Comparison of ENCODE assay signal across 18 cellular contexts in the genomic region with DNA sequence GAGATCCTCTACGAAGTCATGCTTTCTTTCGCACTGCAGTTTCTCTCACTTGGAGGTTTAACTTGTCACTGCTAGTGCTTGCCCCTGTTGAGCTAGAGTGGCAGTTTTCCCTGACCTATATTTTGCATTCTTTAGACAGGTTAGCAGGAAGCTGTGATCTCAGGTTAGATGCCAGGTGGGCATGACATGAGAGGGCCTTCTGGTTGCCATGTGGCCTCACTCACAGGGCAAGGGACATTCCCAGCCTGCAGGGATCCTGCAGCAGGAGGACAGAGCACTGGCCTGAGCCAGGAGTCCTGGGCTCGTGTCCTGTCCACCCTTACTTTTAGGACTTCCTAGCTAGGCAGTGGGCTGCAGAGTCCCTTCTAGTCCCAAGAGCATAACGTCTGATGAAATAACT. TPM values are rescaled to one million over a fixed set of nuclear protein-coding genes. Genes with fewer than 3 reads are reported as not detected.
A peak's percentile ranks its signal among the peaks of the same experiment; 100 is the strongest.
DNase-seq lines count a peak whose midpoint lies in the region; ATAC-seq and TF ChIP-seq lines count a peak whose summit lies in the region.
"Had no signal": no experiment of that assay in that cellular context is flagged by ENCODE, and none has a peak within 500 bp of the region (broad histone marks: within the 10 kb centered on the region; RNA-seq: fewer than 3 reads in every experiment).

No MANE protein-coding gene starts in this region.

- intact Hi-C loops in activated CD4-positive, alpha-beta T cell treated with anti-CD3 and anti-CD28 coated beads for 36 hours (cut with DNase I, micrococcal nuclease), result no loop called here
- intact Hi-C loops in body of pancreas (cut with DNase I), result no loop called here

- peak overlapping the region; percentile 21 for H3K27ac Mint-ChIP-seq in activated CD4-positive, alpha-beta T cell treated with anti-CD3 and anti-CD28 coated beads, Interleukin-2, amount 10 ng/mL, durations not matched to agents 7 days and 5 days
- no peak overlapping the region for H3K27ac Mint-ChIP-seq in activated CD4-positive, alpha-beta T cell treated with anti-CD3 and anti-CD28 coated beads for 36 hours
- peak overlapping the region; percentile 57 for H3K27ac Mint-ChIP-seq in neural crest cell (ENCODE audit: unreplicated experiment)
- H3K27ac Mint-ChIP-seq: CD4-positive, alpha-beta T cell had no signal

- no peak overlapping the region for H3K4me3 ChIP-seq in body of pancreas
- H3K4me3 ChIP-seq in thymus (ENCODE audit: low read length), result no peak overlapping the region
- H3K4me3 ChIP-seq: BLaER1 treated with 17β-estradiol and CSF1 and Interleukin-3, amounts not matched to agents 10 nM and 100 nM had no signal

- TF ChIP-seq POLR2A in body of pancreas (IDR thresholded peaks at IDR 0.05), result no peak

- TF ChIP-seq CTCF in body of pancreas (IDR thresholded peaks at IDR 0.05), result no peak
- TF ChIP-seq CTCF in neural crest cell (conservative IDR thresholded peaks at IDR 0.05), result no peak

- peaks cover 6% of the 10 kb centered on the region for H3K36me3 Mint-ChIP-seq in activated CD4-positive, alpha-beta T cell treated with anti-CD3 and anti-CD28 coated beads, Interleukin-2, amount 10 ng/mL, durations not matched to agents 7 days and 5 days (ENCODE audit: low read depth)
- peaks cover 2% of the 10 kb centered on the region for H3K36me3 Mint-ChIP-seq in activated CD4-positive, alpha-beta T cell treated with anti-CD3 and anti-CD28 coated beads for 36 hours (ENCODE audit: low read depth)
- peaks cover 4% of the 10 kb centered on the region for H3K36me3 Mint-ChIP-seq in neural crest cell (ENCODE audit: low read depth)

- H3K27me3 Mint-ChIP-seq in activated CD4-positive, alpha-beta T cell treated with anti-CD3 and anti-CD28 coated beads, Interleukin-2, amount 10 ng/mL, durations not matched to agents 7 days and 5 days, result no peaks in the 10 kb centered on the region
- no peaks in the 10 kb centered on the region for H3K27me3 Mint-ChIP-seq in activated CD4-positive, alpha-beta T cell treated with anti-CD3 and anti-CD28 coated beads for 36 hours
- H3K27me3 Mint-ChIP-seq in neural crest cell (ENCODE audit: low read depth), result no peaks in the 10 kb centered on the region
- H3K27me3 Mint-ChIP-seq: CD4-positive, alpha-beta T cell had no signal

- WGBS in body of pancreas, 2 donors, result 46 to 53% methylated on average over 4 of the region's 4 CpGs
- 96% methylated on average over 4 of the region's 4 CpGs for WGBS in thymus

- peaks cover 0 to 2% of the 10 kb centered on the region in 2 donors for H3K36me3 ChIP-seq in body of pancreas (replicated peaks in 1 of 2; ENCODE audit: insufficient read depth in 1 of 2, low read depth in 2 of 2)
- H3K36me3 ChIP-seq in thymus (ENCODE audit: control insufficient read depth, insufficient read depth), result peaks cover 10% of the 10 kb centered on the region

- CTCF ChIA-PET in activated CD4-positive, alpha-beta T cell treated with anti-CD3 and anti-CD28 coated beads, Interleukin-2, amount 10 ng/mL, durations not matched to agents 7 days and 5 days (lab: Charles Lee), result no interaction called here
- CTCF ChIA-PET in activated CD4-positive, alpha-beta T cell treated with anti-CD3 and anti-CD28 coated beads for 36 hours (lab: Charles Lee), result no interaction called here

- no peak overlapping the region for H3K4me3 Mint-ChIP-seq in activated CD4-positive, alpha-beta T cell treated with anti-CD3 and anti-CD28 coated beads, Interleukin-2, amount 10 ng/mL, durations not matched to agents 7 days and 5 days
- no peak overlapping the region for H3K4me3 Mint-ChIP-seq in activated CD4-positive, alpha-beta T cell treated with anti-CD3 and anti-CD28 coated beads for 36 hours
- H3K4me3 Mint-ChIP-seq in neural crest cell, result no peak overlapping the region
- H3K4me3 Mint-ChIP-seq: CD4-positive, alpha-beta T cell had no signal

- H3K9me3 ChIP-seq in body of pancreas, result no peaks in the 10 kb centered on the region
- no peaks in the 10 kb centered on the region for H3K9me3 ChIP-seq in thymus (ENCODE audit: control insufficient read depth)

- no peak for DNase-seq in activated CD4-positive, alpha-beta T cell treated with anti-CD3 and anti-CD28 coated beads, Interleukin-2, amount 10 ng/mL, durations not matched to agents 7 days and 5 days
- DNase-seq in activated CD4-positive, alpha-beta T cell treated with anti-CD3 and anti-CD28 coated beads for 36 hours, result no peak
- peak; percentile 36 to 76 (median 60) for DNase-seq in body of pancreas
- no peak for DNase-seq in neural crest cell (ENCODE audit: low read depth, low spot score)
- DNase-seq in stimulated activated CD4-positive, alpha-beta T cell treated with anti-CD3 and anti-CD28 coated beads, Interleukin-4, amount 100 ng/mL, for 4 hours, result no peak
- DNase-seq: ACHN; Calu3; CD4-positive, alpha-beta T cell; DMS 273 treated with DMSO at 0.1 percent for 48 hours; DMS79 treated with DMSO at 0.1 percent for 48 hours; EL; GDM1; IMR-90 had no signal

- no peaks in the 10 kb centered on the region for H3K4me1 Mint-ChIP-seq in activated CD4-positive, alpha-beta T cell treated with anti-CD3 and anti-CD28 coated beads, Interleukin-2, amount 10 ng/mL, durations not matched to agents 7 days and 5 days
- no peaks in the 10 kb centered on the region for H3K4me1 Mint-ChIP-seq in activated CD4-positive, alpha-beta T cell treated with anti-CD3 and anti-CD28 coated beads for 36 hours
- H3K4me1 Mint-ChIP-seq in neural crest cell, result peaks cover 10% of the 10 kb centered on the region

- POLR2A ChIA-PET in activated CD4-positive, alpha-beta T cell treated with anti-CD3 and anti-CD28 coated beads, Interleukin-2, amount 10 ng/mL, durations not matched to agents 7 days and 5 days (lab: Charles Lee), result no interaction called here
- POLR2A ChIA-PET in activated CD4-positive, alpha-beta T cell treated with anti-CD3 and anti-CD28 coated beads for 36 hours (lab: Charles Lee), result no interaction called here

- H3K4me1 ChIP-seq in body of pancreas, result peaks cover 19% of the 10 kb centered on the region
- peaks cover 19% of the 10 kb centered on the region for H3K4me1 ChIP-seq in thymus (ENCODE audit: control insufficient read depth, insufficient read depth, low read length)

- ATAC-seq in activated CD4-positive, alpha-beta T cell treated with anti-CD3 and anti-CD28 coated beads for 36 hours, result no peak
- peak; percentile 57 for ATAC-seq in body of pancreas
- no peak for ATAC-seq in GM18520 (IDR thresholded peaks at IDR 0.05; ENCODE audit: unreplicated experiment)
- ATAC-seq in GM18502 (IDR thresholded peaks at IDR 0.05; ENCODE audit: poor library complexity, unreplicated experiment), result no peak
- ATAC-seq: HCT116 had no signal

- peak overlapping the region; percentile 23 to 74 (median 52) for H3K27ac ChIP-seq in body of pancreas
- peak overlapping the region; percentile 25 for H3K27ac ChIP-seq in thymus (ENCODE audit: low read depth)

- no peaks in the 10 kb centered on the region for H3K9me3 Mint-ChIP-seq in activated CD4-positive, alpha-beta T cell treated with anti-CD3 and anti-CD28 coated beads, Interleukin-2, amount 10 ng/mL, durations not matched to agents 7 days and 5 days
- H3K9me3 Mint-ChIP-seq in activated CD4-positive, alpha-beta T cell treated with anti-CD3 and anti-CD28 coated beads for 36 hours (ENCODE audit: low read depth), result no peaks in the 10 kb centered on the region
- no peaks in the 10 kb centered on the region for H3K9me3 Mint-ChIP-seq in neural crest cell
- H3K9me3 Mint-ChIP-seq: CD4-positive, alpha-beta T cell had no signal

- H3K27me3 ChIP-seq in body of pancreas (no peaks in the 10 kb centered on the region), thymus (ENCODE audit: control insufficient read depth, insufficient read depth) (no peaks in the 10 kb centered on the region)
- H3K27me3 ChIP-seq: BLaER1 treated with 17β-estradiol and CSF1 and Interleukin-3, amounts not matched to agents 10 nM and 100 nM had no signal

RNA-seq across cellular contexts. Expression of a gene that starts 28.7 kb away (rescaled TPM):
- 1 to 10 TPM; 5.8 TPM for total RNA-seq in activated CD4-positive, alpha-beta T cell treated with anti-CD3 and anti-CD28 coated beads, Interleukin-2, amount 10 ng/mL, durations not matched to agents 7 days and 5 days
- total RNA-seq in activated CD4-positive, alpha-beta T cell treated with anti-CD3 and anti-CD28 coated beads for 36 hours, result 1 to 10 TPM; 3.4 to 4.4 TPM
- total RNA-seq in body of pancreas (10 to 100 TPM in 1 of 2 donors, 1 to 10 TPM in 1; 6.5 to 12.5 TPM), neural crest cell (19.3 and 21.7 TPM in 2 replicates)
- polyA plus RNA-seq in thymus, result 5.1 TPM

Comparison
In these comparisons a context has a peak if more than half of its experiments do, and no peak if none do; other contexts are left out.
1. DNase-seq: peak in body of pancreas (4 of 4); none in activated CD4-positive, alpha-beta T cell treated with anti-CD3 and anti-CD28 coated beads, Interleukin-2, amount 10 ng/mL, durations not matched to agents 7 days and 5 days (single experiment), activated CD4-positive, alpha-beta T cell treated with anti-CD3 and anti-CD28 coated beads for 36 hours (single experiment), neural crest cell (single experiment) and stimulated activated CD4-positive, alpha-beta T cell treated with anti-CD3 and anti-CD28 coated beads, Interleukin-4, amount 100 ng/mL, for 4 hours (0 of 2).